Comparison of ENCODE assay signal across 16 cellular contexts in genomic region chr5:35990941-35991592, GRCh38. TPM values are rescaled to one million over a fixed set of nuclear protein-coding genes. Genes with fewer than 3 reads are reported as not detected.
DNase-seq lines count a peak whose midpoint lies in the region; ATAC-seq and TF ChIP-seq lines count a peak whose summit lies in the region.
"Had no signal": no experiment of that assay in that cellular context is flagged by ENCODE, and none has a peak within 500 bp of the region (broad histone marks: within the 10 kb centered on the region; RNA-seq: fewer than 3 reads in every experiment).

Gene UGT3A1 (minus strand): TSS chr5:35991390. CDS start chr5:35991240, 150 bp downstream.

- peak; percentile 19 for DNase-seq in NCI-H1092 treated with DMSO at 0.1 percent for 48 hours (lab: John Stamatoyannopoulos, UW)
- no peak for DNase-seq in NCI-H1092 (lab: John Stamatoyannopoulos, UW)
- no peak for DNase-seq in PC-9
- peak; percentile 35 to 79 for DNase-seq in gastrocnemius medialis
- no peak for DNase-seq in HAP-1 (ENCODE audit: low spot score in 2 of 2)
- DNase-seq in NCI-H446 treated with DMSO at 0.1 percent for 48 hours (lab: John Stamatoyannopoulos, UW): no peak
- DNase-seq: activated CD4-positive, alpha-beta T cell treated with anti-CD3 and anti-CD28 coated beads, Interleukin-2, amount 10 ng/mL, durations not matched to agents 24 days and 14 days; CD8-positive, alpha-beta memory T cell; effector CD4-positive, alpha-beta T cell had no signal

- H3K79me2 ChIP-seq in PC-9 (ENCODE audit: low read depth): no peaks in the 10 kb centered on the region

- H4K20me1 ChIP-seq in PC-9 (ENCODE audit: insufficient read depth): no peaks in the 10 kb centered on the region

- no peaks in the 10 kb centered on the region for H3K4me1 ChIP-seq in PC-9 (replicated peaks; ENCODE audit: insufficient read depth)
- H3K4me1 ChIP-seq in gastrocnemius medialis: peaks cover 0 to 11% of the 10 kb centered on the region in 2 donors
- H3K4me1 ChIP-seq in HAP-1: no peaks in the 10 kb centered on the region

- H3K9me3 ChIP-seq in PC-9 (ENCODE audit: insufficient read depth, low read depth): no peaks in the 10 kb centered on the region
- no peaks in the 10 kb centered on the region for H3K9me3 ChIP-seq in gastrocnemius medialis
- no peaks in the 10 kb centered on the region; the same call in 1 of the 2 replicates for H3K9me3 ChIP-seq in HAP-1

- ATAC-seq in gastrocnemius medialis (peak; percentile 76 to 93), GM19023 (IDR thresholded peaks at IDR 0.05; ENCODE audit: unreplicated experiment) (no peak)

- intact Hi-C loops in PC-9 (cut with micrococcal nuclease; ENCODE audit: unreplicated experiment) (no loop called here), gastrocnemius medialis (cut with DNase I; ENCODE audit: low total_unique reads) (no loop called here)

- H3F3A ChIP-seq in PC-9 (ENCODE audit: insufficient read depth, low read depth): no peaks in the 10 kb centered on the region

- H2AFZ ChIP-seq in PC-9: 0 out of 2 replicates have a peak within 1 kb of the TSS, but pooled peaks have one; percentile 45

- H3K27me3 ChIP-seq in PC-9 (ENCODE audit: insufficient read depth, low read depth): peaks cover 75% of the 10 kb centered on the region
- H3K27me3 ChIP-seq in gastrocnemius medialis: no peaks in the 10 kb centered on the region
- 0 out of 2 replicates have a peak, but pooled peaks cover 2% of the 10 kb centered on the region for H3K27me3 ChIP-seq in HAP-1 (ENCODE audit: low read depth)

- CTCF ChIA-PET in PC-9 (lab: Charles Lee): no interaction called here

- H3K36me3 ChIP-seq in PC-9 (ENCODE audit: low read depth) (no peaks in the 10 kb centered on the region), gastrocnemius medialis (no peaks in the 10 kb centered on the region), HAP-1 (replicated peaks) (no peaks in the 10 kb centered on the region)

- no TSS peak for BruUV-seq in PC-9 (replicated peaks; lab: Mats Ljungman, UMichigan)

- H3K4me3 ChIP-seq in PC-9 (no peak within 1 kb of the TSS), iPS-11a (ENCODE audit: low read depth, low read length) (peak within 1 kb of the TSS; percentile 44), gastrocnemius medialis (peak within 1 kb of the TSS; percentile 51 to 60 (median 56)), HAP-1 (no peak within 1 kb of the TSS)

- H3K4me2 ChIP-seq in PC-9: peak within 1 kb of the TSS; percentile 36

- POLR2A ChIA-PET in PC-9 (lab: Charles Lee; ENCODE audit: unreplicated experiment): interaction anchor here (0.7 kb wide), 1 partner anchor 1387 kb away, joined by 3 read pairs; no protein-coding TSS in a partner anchor

- no peak for TF ChIP-seq POLR2A in gastrocnemius medialis (IDR thresholded peaks at IDR 0.05)

- H3K9me2 ChIP-seq in PC-9 (ENCODE audit: insufficient read depth): no peaks in the 10 kb centered on the region

- H3K27ac ChIP-seq in PC-9 (no peak within 1 kb of the TSS), gastrocnemius medialis (peak within 1 kb of the TSS; percentile 63 to 83 (median 71))

- in situ Hi-C loops in gastrocnemius medialis (cut with MboI; ENCODE audit: low sequenced_read_pairs in 4 of 4): no loop called here
- in situ Hi-C loops in HAP-1 (cut with MboI; ENCODE audit: low sequenced_read_pairs): no loop called here

- TF ChIP-seq CTCF in PC-9 (conservative IDR thresholded peaks at IDR 0.05) (no peak), gastrocnemius medialis (IDR thresholded peaks at IDR 0.05 in 4 of 5, conservative IDR thresholded peaks at IDR 0.05 in 1 of 5) (no peak)

RNA-seq across cellular contexts. Expression of gene UGT3A1, which starts in this region (rescaled TPM):
- total RNA-seq in PC-9 (2021) (not detected in 2 replicates), gastrocnemius medialis (1 to 10 TPM in 2 of 4 donors, under 1 TPM in 2; 0.42 to 4.6 (median 2.1) TPM)
- total RNA-seq: A172; activated CD4-positive, alpha-beta T cell treated with anti-CD3 and anti-CD28 coated beads, Interleukin-2, amount 10 ng/mL, durations not matched to agents 24 days and 14 days; activated T-helper 1 cell treated with anti-CD3 and anti-CD28 coated beads, Interleukin-12 subunit alpha, Interleukin-12 subunit beta, Interleukin-2, Interleukin-4 antibody, amounts not matched to agents 30 ng/mL and 10 ng/mL and 1 ng/mL, durations not matched to agents 14 hours and 24 hours and 36 hours; CD8-positive, alpha-beta memory T cell; lung microvascular endothelial cell; osteoblast; ureter had no signal

Comparison
In these comparisons a context has a peak if more than half of its experiments do, and no peak if none do; other contexts are left out.
1. DNase-seq: peak in NCI-H1092 treated with DMSO at 0.1 percent for 48 hours (single experiment) and gastrocnemius medialis (2 of 2); none in NCI-H1092 (single experiment), PC-9 (0 of 2), HAP-1 (0 of 2) and NCI-H446 treated with DMSO at 0.1 percent for 48 hours (single experiment).
2. H3K4me3 ChIP-seq: peak in iPS-11a (single experiment) and gastrocnemius medialis (4 of 4); none in PC-9 (single experiment) and HAP-1 (single experiment).